8 cellular contexts compared by ENCODE assay signal in genomic region chr11:17276236-17277023, GRCh38. TPM values are rescaled to one million over a fixed set of nuclear protein-coding genes. Genes with fewer than 3 reads are reported as not detected.
DNase-seq lines count a peak whose midpoint lies in the region; ATAC-seq, FAIRE-seq and TF ChIP-seq lines count a peak whose summit lies in the region.

TSS of gene NUCB2 (plus strand) at chr11:17276739. CDS start at chr11:17295324, 18,585 bp downstream.

- H3K27ac ChIP-seq in KOPT-K1 (ENCODE audit: low read depth, low read length, poor library complexity, severe bottlenecking) (peak within 1 kb of the TSS; percentile 100), esophagus muscularis mucosa (replicated peaks in 1 of 4) (peak within 1 kb of the TSS; percentile 86 to 95 (median 95)), muscle layer of duodenum (ENCODE audit: low read length) (peak within 1 kb of the TSS; percentile 87)

- H3K27me3 ChIP-seq in esophagus muscularis mucosa (no peaks in the 10 kb centered on the region), muscle layer of duodenum (ENCODE audit: low read depth, low read length) (no peaks in the 10 kb centered on the region)

- H3K4me1 Mint-ChIP-seq in activated T-cell treated with anti-CD3 and anti-CD28 coated beads, Interleukin-2, amount 50 U/mL, for 72 hours (ENCODE audit: low read depth): peaks cover 55% of the 10 kb centered on the region

- peak; percentile 48 for FAIRE-seq in RCC 7860 (lab: Jason Lieb, UNC)

- H3K36me3 ChIP-seq in KOPT-K1 (ENCODE audit: insufficient read depth, low read length): peaks cover 29% of the 10 kb centered on the region
- H3K36me3 ChIP-seq in esophagus muscularis mucosa: no peaks in the 10 kb centered on the region
- no peaks in the 10 kb centered on the region for H3K36me3 ChIP-seq in muscle layer of duodenum (ENCODE audit: control insufficient read depth in 1 of 2, insufficient read depth in 2 of 2, low read length in 2 of 2)

- peaks cover 8 to 20% (median 15%) of the 10 kb centered on the region in 4 donors for H3K4me1 ChIP-seq in esophagus muscularis mucosa
- H3K4me1 ChIP-seq in muscle layer of duodenum (ENCODE audit: control insufficient read depth in 1 of 2, insufficient read depth in 2 of 2, low read length in 2 of 2): peaks cover 0 to 4% of the 10 kb centered on the region in 2 donors

- H3K9me3 Mint-ChIP-seq in activated T-cell treated with anti-CD3 and anti-CD28 coated beads, Interleukin-2, amount 50 U/mL, for 72 hours: no peaks in the 10 kb centered on the region

- DNase-seq in DMS79 (lab: John Stamatoyannopoulos, UW) (peak; percentile 96), RCC 7860 (ENCODE audit: low spot score) (peak; percentile 85), esophagus muscularis mucosa (ENCODE audit: extremely low spot score) (peak; percentile 97)
- DNase-seq in activated T-cell treated with anti-CD3 and anti-CD28 coated beads, Interleukin-2, amount 50 U/mL, for 72 hours: peak; percentile 96 to 97
- peak; percentile 90 to 93 for DNase-seq in stimulated activated CD8-positive, alpha-beta memory T cell treated with anti-CD3 and anti-CD28 coated beads, Interleukin-7, amount 100 ng/mL, for 4 hours (ENCODE audit: low read depth in 2 of 2)

- H3K27me3 Mint-ChIP-seq in activated T-cell treated with anti-CD3 and anti-CD28 coated beads, Interleukin-2, amount 50 U/mL, for 72 hours (ENCODE audit: low read depth): peaks cover 6% of the 10 kb centered on the region

- no peaks in the 10 kb centered on the region for H3K36me3 Mint-ChIP-seq in activated T-cell treated with anti-CD3 and anti-CD28 coated beads, Interleukin-2, amount 50 U/mL, for 72 hours (ENCODE audit: insufficient read depth in 2 of 2)

- WGBS in esophagus muscularis mucosa: 1% methylated on average over 27 of the region's 75 CpGs

- H3K4me3 ChIP-seq in esophagus muscularis mucosa (peak within 1 kb of the TSS; percentile 77 to 98 (median 94)), muscle layer of duodenum (ENCODE audit: low read depth in 1 of 2, low read length in 2 of 2) (peak within 1 kb of the TSS; percentile 71 to 98)

- intact Hi-C loops in esophagus muscularis mucosa (cut with DNase I): loop anchor here (5.0 kb wide), 1 partner anchor 44 kb away; no protein-coding TSS in a partner anchor

- TF ChIP-seq POLR2A in esophagus muscularis mucosa (IDR thresholded peaks at IDR 0.05; ENCODE audit: low read depth): no peak

- peak; percentile 98 for ATAC-seq in GM21786 (IDR thresholded peaks at IDR 0.05; ENCODE audit: unreplicated experiment)
- peak; percentile 94 for ATAC-seq in activated T-cell treated with anti-CD3 and anti-CD28 coated beads, Interleukin-2, amount 50 U/mL, for 72 hours (replicated peaks in 1 of 2)

- H3K9me3 ChIP-seq in KOPT-K1 (ENCODE audit: insufficient read depth, low read length, poor library complexity, severe bottlenecking) (no peaks in the 10 kb centered on the region), esophagus muscularis mucosa (no peaks in the 10 kb centered on the region), muscle layer of duodenum (ENCODE audit: control insufficient read depth in 1 of 2, low read length in 2 of 2) (no peaks in the 10 kb centered on the region)

- peak in 1 of 3 experiments; percentile 16 for TF ChIP-seq CTCF in esophagus muscularis mucosa (IDR thresholded peaks at IDR 0.05)

- peak within 1 kb of the TSS; percentile 97 for H3K27ac Mint-ChIP-seq in activated T-cell treated with anti-CD3 and anti-CD28 coated beads, Interleukin-2, amount 50 U/mL, for 72 hours

- no peak for TF ChIP-seq EP300 in esophagus muscularis mucosa (IDR thresholded peaks at IDR 0.05)

- peak within 1 kb of the TSS; percentile 84 to 89 for H3K4me3 Mint-ChIP-seq in activated T-cell treated with anti-CD3 and anti-CD28 coated beads, Interleukin-2, amount 50 U/mL, for 72 hours

RNA-seq across cellular contexts. Expression of gene NUCB2, which starts in this region (rescaled TPM):
- total RNA-seq in activated T-cell treated with anti-CD3 and anti-CD28 coated beads, Interleukin-2, amount 50 U/mL, for 72 hours: 10 to 100 TPM; 62.0 to 64.6 TPM
- total RNA-seq in esophagus muscularis mucosa: 10 to 100 TPM; 34.3 to 43.8 (median 42.6) TPM

Comparison
In these comparisons a context has a peak if more than half of its experiments do, and no peak if none do; other contexts are left out.
1. Peak in every context shown above with its lines: DNase-seq, ATAC-seq, H3K4me3 ChIP-seq and H3K27ac ChIP-seq.